9 cellular contexts compared by ENCODE assay signal in the genomic region with DNA sequence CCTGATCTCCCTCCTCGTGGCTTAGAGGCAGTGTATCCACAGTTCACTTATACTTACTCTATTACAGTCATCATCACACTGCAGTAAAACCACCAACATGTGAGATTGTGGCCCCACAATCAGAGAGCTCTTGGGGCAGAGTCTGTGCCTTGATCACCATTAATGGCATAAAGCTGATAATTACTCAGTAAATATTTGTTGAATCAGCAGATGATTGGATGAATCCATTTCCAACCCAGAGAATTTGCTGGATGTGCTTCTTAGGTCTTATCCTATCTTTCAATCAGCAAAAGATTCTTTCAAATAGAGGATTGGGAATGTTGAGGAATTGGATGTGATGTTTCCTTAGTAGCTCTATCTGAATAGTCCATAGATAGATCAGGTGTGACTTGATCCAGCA.
"Had no signal": no experiment of that assay in that cellular context is flagged by ENCODE, and none has a peak within 500 bp of the region (broad histone marks: within the 10 kb centered on the region; RNA-seq: fewer than 3 reads in every experiment).

No MANE protein-coding gene starts in this region.

- H3K9ac ChIP-seq: GM23248, KMS-11 had no signal

- H3K9me3 ChIP-seq: HAP-1 had no signal

- H3K4me2 ChIP-seq: KMS-11 had no signal

- ATAC-seq: HCT116 had no signal

- H3K36me3 ChIP-seq: HAP-1 had no signal

- H3K27ac ChIP-seq: GM23248, KMS-11 had no signal

- FAIRE-seq: HTR-8/SVneo had no signal

- DNase-seq: GM23248, GOT3, H7, HFFc6, KBM-7 had no signal

- H3K4me1 ChIP-seq: HAP-1 had no signal

- H3K4me3 ChIP-seq: GM23248, HAP-1 had no signal

- H2AFZ ChIP-seq: GM23248 had no signal
